ENCODE assay signal across 10 cellular contexts in genomic region chr7:105800442-105800841, GRCh38.
DNase-seq lines count a peak whose midpoint lies in the region; ATAC-seq and TF ChIP-seq lines count a peak whose summit lies in the region.
"Had no signal": no experiment of that assay in that cellular context is flagged by ENCODE, and none has a peak within 500 bp of the region (broad histone marks: within the 10 kb centered on the region; RNA-seq: fewer than 3 reads in every experiment).

No MANE protein-coding gene starts in this region.

- H3K4me1 Mint-ChIP-seq in activated T-cell treated with anti-CD3 and anti-CD28 coated beads, Interleukin-2, amount 50 U/mL, for 4 hours (ENCODE audit: low read depth) = peaks cover 31% of the 10 kb centered on the region
- peaks cover 52% of the 10 kb centered on the region for H3K4me1 Mint-ChIP-seq in stimulated activated naive CD8-positive, alpha-beta T cell treated with anti-CD3 and anti-CD28 coated beads, Interleukin-15, amount 100 ng/mL, for 72 hours

- no peaks in the 10 kb centered on the region for H3K9me3 Mint-ChIP-seq in activated T-cell treated with anti-CD3 and anti-CD28 coated beads, Interleukin-2, amount 50 U/mL, for 4 hours
- H3K9me3 Mint-ChIP-seq in stimulated activated naive CD8-positive, alpha-beta T cell treated with anti-CD3 and anti-CD28 coated beads, Interleukin-15, amount 100 ng/mL, for 72 hours = no peaks in the 10 kb centered on the region

- H3K27me3 ChIP-seq in tibial artery = no peaks in the 10 kb centered on the region

- H3K27me3 Mint-ChIP-seq in activated T-cell treated with anti-CD3 and anti-CD28 coated beads, Interleukin-2, amount 50 U/mL, for 4 hours (ENCODE audit: low read depth) = no peaks in the 10 kb centered on the region
- peaks cover 10% of the 10 kb centered on the region for H3K27me3 Mint-ChIP-seq in stimulated activated naive CD8-positive, alpha-beta T cell treated with anti-CD3 and anti-CD28 coated beads, Interleukin-15, amount 100 ng/mL, for 72 hours

- H3K36me3 Mint-ChIP-seq in activated T-cell treated with anti-CD3 and anti-CD28 coated beads, Interleukin-2, amount 50 U/mL, for 4 hours (ENCODE audit: insufficient read depth) = no peaks in the 10 kb centered on the region

- H3K36me3 ChIP-seq in tibial artery = no peaks in the 10 kb centered on the region

- no peak overlapping the region for H3K27ac ChIP-seq in tibial artery

- intact Hi-C loops in tibial artery (cut with DNase I; ENCODE audit: low total_unique reads) = no loop called here

- H3K4me3 Mint-ChIP-seq in activated T-cell treated with anti-CD3 and anti-CD28 coated beads, Interleukin-2, amount 50 U/mL, for 4 hours = no peak overlapping the region
- peak overlapping the region in 1 of 2 donors; percentile 13 for H3K4me3 Mint-ChIP-seq in stimulated activated naive CD8-positive, alpha-beta T cell treated with anti-CD3 and anti-CD28 coated beads, Interleukin-15, amount 100 ng/mL, for 72 hours

- peak; percentile 65 to 70 for ATAC-seq in activated T-cell treated with anti-CD3 and anti-CD28 coated beads, Interleukin-2, amount 50 U/mL, for 4 hours
- peak; percentile 67 for ATAC-seq in HG03108 (IDR thresholded peaks at IDR 0.05; ENCODE audit: unreplicated experiment)
- peak; percentile 94 for ATAC-seq in stimulated activated naive CD8-positive, alpha-beta T cell treated with anti-CD3 and anti-CD28 coated beads, Interleukin-15, amount 100 ng/mL, for 72 hours

- H3K27ac Mint-ChIP-seq in stimulated activated naive CD8-positive, alpha-beta T cell treated with anti-CD3 and anti-CD28 coated beads, Interleukin-15, amount 100 ng/mL, for 72 hours = no peak overlapping the region

- peaks cover 0 to 22% (median 7%) of the 10 kb centered on the region in 4 donors for H3K4me1 ChIP-seq in tibial artery

- H3K4me3 ChIP-seq in cardiac fibroblast (replicated peaks in 1 of 2; ENCODE audit: low read depth in 2 of 2, low read length in 2 of 2) (no peak overlapping the region), tibial artery (no peak overlapping the region)

- no peak for TF ChIP-seq CTCF in cardiac fibroblast (IDR thresholded peaks at IDR 0.05; ENCODE audit: low read depth, low read length)
- TF ChIP-seq CTCF in tibial artery (IDR thresholded peaks at IDR 0.05) = no peak

- no peak for DNase-seq in activated T-cell treated with anti-CD3 and anti-CD28 coated beads, Interleukin-2, amount 50 U/mL, for 4 hours
- DNase-seq in activated T-cell treated with anti-CD3 and anti-CD28 coated beads for 4 hours (no peak), cardiac fibroblast (ENCODE audit: low read depth in 2 of 2) (peak; percentile 26 to 39), tibial artery (no peak), DMS79 treated with DMSO at 0.1 percent for 48 hours (lab: John Stamatoyannopoulos, UW) (no peak)
- peak in 1 of 2 donors; percentile 55 for DNase-seq in stimulated activated naive CD8-positive, alpha-beta T cell treated with anti-CD3 and anti-CD28 coated beads, Interleukin-15, amount 100 ng/mL, for 72 hours
- DNase-seq in activated effector memory CD4-positive, alpha-beta T cell treated with anti-CD3 and anti-CD28 coated beads, Interleukin-2, amount 50 U/mL, for 16 hours = no peak
- DNase-seq: foreskin fibroblast, GDM1 had no signal

- H3K9me3 ChIP-seq in tibial artery = no peaks in the 10 kb centered on the region

Comparison
In these comparisons a context has a peak if more than half of its experiments do, and no peak if none do; other contexts are left out.
1. DNase-seq: peak in cardiac fibroblast (2 of 2); none in activated T-cell treated with anti-CD3 and anti-CD28 coated beads, Interleukin-2, amount 50 U/mL, for 4 hours (single experiment), activated T-cell treated with anti-CD3 and anti-CD28 coated beads for 4 hours (single experiment), tibial artery (0 of 2), DMS79 treated with DMSO at 0.1 percent for 48 hours (single experiment) and activated effector memory CD4-positive, alpha-beta T cell treated with anti-CD3 and anti-CD28 coated beads, Interleukin-2, amount 50 U/mL, for 16 hours (single experiment).
2. Peak in every context shown above with its lines, with median percentiles within 50 percentile points of each other: ATAC-seq.